ENCODE assay signal across 10 cellular contexts in genomic region chrX:71621644-71622346, GRCh38. TPM values are rescaled to one million over a fixed set of nuclear protein-coding genes. Genes with fewer than 3 reads are reported as not detected.
DNase-seq lines count a peak whose midpoint lies in the region; ATAC-seq and TF ChIP-seq lines count a peak whose summit lies in the region.
"Had no signal": no experiment of that assay in that cellular context is flagged by ENCODE, and none has a peak within 500 bp of the region (broad histone marks: within the 10 kb centered on the region; RNA-seq: fewer than 3 reads in every experiment).

No MANE protein-coding gene starts in this region.

- no peak for TF ChIP-seq CTCF in heart right ventricle (IDR thresholded peaks at IDR 0.05)
- TF ChIP-seq CTCF in A673 (conservative IDR thresholded peaks at IDR 0.05; ENCODE audit: low read depth, low read length), result no peak

- DNase-seq in T-helper 2 cell treated with Interferon-gamma antibody and Interleukin-4, amounts not matched to agents 5 μg/mL and 100 μg/mL, for 36 hours (ENCODE audit: low spot score), result no peak
- DNase-seq in T-helper 2 cell (no peak), heart right ventricle (peak in 1 of 2 donors; percentile 6), A673 (ENCODE audit: low spot score) (no peak), kidney glomerular epithelial cell (lab: John Stamatoyannopoulos, UW) (no peak)
- DNase-seq in activated naive CD8-positive, alpha-beta T cell treated with anti-CD3 and anti-CD28 coated beads for 36 hours, result no peak
- DNase-seq in stimulated activated naive CD8-positive, alpha-beta T cell treated with anti-CD3 and anti-CD28 coated beads, Interleukin-15, amount 100 ng/mL, for 72 hours, result no peak
- DNase-seq: NCI-H2081 treated with DMSO at 0.1 percent for 48 hours had no signal

- H3K4me3 Mint-ChIP-seq in T-helper 2 cell treated with Interferon-gamma antibody and Interleukin-4, amounts not matched to agents 5 μg/mL and 100 μg/mL, for 36 hours, result no peak overlapping the region
- H3K4me3 Mint-ChIP-seq in activated naive CD8-positive, alpha-beta T cell treated with anti-CD3 and anti-CD28 coated beads for 36 hours, result no peak overlapping the region
- peak overlapping the region in 1 of 2 donors; percentile 2 for H3K4me3 Mint-ChIP-seq in stimulated activated naive CD8-positive, alpha-beta T cell treated with anti-CD3 and anti-CD28 coated beads, Interleukin-15, amount 100 ng/mL, for 72 hours

- no peak overlapping the region for H3K4me3 ChIP-seq in heart right ventricle
- H3K4me3 ChIP-seq in A673 (ENCODE audit: low read depth, low read length, poor library complexity, severe bottlenecking), result no peak overlapping the region
- H3K4me3 ChIP-seq: coronary artery had no signal

- H3K9me3 ChIP-seq in heart right ventricle, result no peaks in the 10 kb centered on the region
- H3K9me3 ChIP-seq in A673 (ENCODE audit: low read depth, low read length, poor library complexity, severe bottlenecking), result no peaks in the 10 kb centered on the region

- H3K36me3 ChIP-seq in heart right ventricle (no peaks in the 10 kb centered on the region), A673 (ENCODE audit: insufficient read depth, low read length, poor library complexity, severe bottlenecking) (no peaks in the 10 kb centered on the region)

- CTCF ChIA-PET in A673 (lab: Charles Lee), result no interaction called here

- 52 to 60% methylated on average over 11 of the region's 11 CpGs for WGBS in heart right ventricle, 2 donors

- intact Hi-C loops in heart right ventricle (cut with DNase I) (no loop called here), A673 (cut with micrococcal nuclease; ENCODE audit: unreplicated experiment) (no loop called here)

- H3K27me3 ChIP-seq in heart right ventricle (no peaks in the 10 kb centered on the region), A673 (replicated peaks; ENCODE audit: insufficient read depth, low read depth, low read length, poor library complexity) (no peaks in the 10 kb centered on the region)

- H3K36me3 Mint-ChIP-seq in T-helper 2 cell treated with Interferon-gamma antibody and Interleukin-4, amounts not matched to agents 5 μg/mL and 100 μg/mL, for 36 hours (ENCODE audit: low read depth), result peaks cover 9% of the 10 kb centered on the region
- H3K36me3 Mint-ChIP-seq in activated naive CD8-positive, alpha-beta T cell treated with anti-CD3 and anti-CD28 coated beads for 36 hours, result peaks cover 24% of the 10 kb centered on the region

- no TSS peak for BruUV-seq in A673 (replicated peaks; lab: Mats Ljungman, UMichigan)

- H3K4me1 ChIP-seq in heart right ventricle (peaks cover 0 to 41% (median 14%) of the 10 kb centered on the region in 9 donors), A673 (ENCODE audit: insufficient read depth, low read length, poor library complexity, severe bottlenecking) (no peaks in the 10 kb centered on the region)

- no peaks in the 10 kb centered on the region for H3K9me3 Mint-ChIP-seq in T-helper 2 cell treated with Interferon-gamma antibody and Interleukin-4, amounts not matched to agents 5 μg/mL and 100 μg/mL, for 36 hours
- H3K9me3 Mint-ChIP-seq in activated naive CD8-positive, alpha-beta T cell treated with anti-CD3 and anti-CD28 coated beads for 36 hours, result peaks cover 4% of the 10 kb centered on the region
- H3K9me3 Mint-ChIP-seq in stimulated activated naive CD8-positive, alpha-beta T cell treated with anti-CD3 and anti-CD28 coated beads, Interleukin-15, amount 100 ng/mL, for 72 hours, result no peaks in the 10 kb centered on the region

- peaks cover 43% of the 10 kb centered on the region for H3K4me1 Mint-ChIP-seq in T-helper 2 cell treated with Interferon-gamma antibody and Interleukin-4, amounts not matched to agents 5 μg/mL and 100 μg/mL, for 36 hours (ENCODE audit: low read depth)
- H3K4me1 Mint-ChIP-seq in activated naive CD8-positive, alpha-beta T cell treated with anti-CD3 and anti-CD28 coated beads for 36 hours, result peaks cover 52% of the 10 kb centered on the region
- H3K4me1 Mint-ChIP-seq in stimulated activated naive CD8-positive, alpha-beta T cell treated with anti-CD3 and anti-CD28 coated beads, Interleukin-15, amount 100 ng/mL, for 72 hours, result peaks cover 80% of the 10 kb centered on the region

- peak overlapping the region; percentile 2 to 85 (median 73) for H3K27ac ChIP-seq in heart right ventricle
- H3K27ac ChIP-seq in A673 (ENCODE audit: low read depth, low read length, poor library complexity, severe bottlenecking), result no peak overlapping the region

- no peaks in the 10 kb centered on the region for H3K27me3 Mint-ChIP-seq in T-helper 2 cell treated with Interferon-gamma antibody and Interleukin-4, amounts not matched to agents 5 μg/mL and 100 μg/mL, for 36 hours (ENCODE audit: low read depth)
- H3K27me3 Mint-ChIP-seq in activated naive CD8-positive, alpha-beta T cell treated with anti-CD3 and anti-CD28 coated beads for 36 hours, result no peaks in the 10 kb centered on the region
- H3K27me3 Mint-ChIP-seq in stimulated activated naive CD8-positive, alpha-beta T cell treated with anti-CD3 and anti-CD28 coated beads, Interleukin-15, amount 100 ng/mL, for 72 hours, result no peaks in the 10 kb centered on the region

- ATAC-seq in heart right ventricle (peak in 4 of 8 donors; percentile 43 to 64 (median 54)), HG02973 (IDR thresholded peaks at IDR 0.05; ENCODE audit: unreplicated experiment) (no peak)
- no peak for ATAC-seq in stimulated activated naive CD8-positive, alpha-beta T cell treated with anti-CD3 and anti-CD28 coated beads, Interleukin-15, amount 100 ng/mL, for 72 hours

- POLR2A ChIA-PET in A673 (lab: Charles Lee; ENCODE audit: low non-redundant PET), result no interaction called here

- H3K27ac Mint-ChIP-seq in T-helper 2 cell treated with Interferon-gamma antibody and Interleukin-4, amounts not matched to agents 5 μg/mL and 100 μg/mL, for 36 hours, result peak overlapping the region; percentile 72
- peak overlapping the region; percentile 96 for H3K27ac Mint-ChIP-seq in activated naive CD8-positive, alpha-beta T cell treated with anti-CD3 and anti-CD28 coated beads for 36 hours
- peak overlapping the region; percentile 98 to 99 for H3K27ac Mint-ChIP-seq in stimulated activated naive CD8-positive, alpha-beta T cell treated with anti-CD3 and anti-CD28 coated beads, Interleukin-15, amount 100 ng/mL, for 72 hours

RNA-seq across cellular contexts. Expression of gene CXCR3, which starts 3.5 kb away (rescaled TPM):
- total RNA-seq in activated naive CD8-positive, alpha-beta T cell treated with anti-CD3 and anti-CD28 coated beads for 36 hours, result 10 to 100 TPM; 58.5 to 58.6 TPM
- 1 to 10 TPM in 1 of 10 donors, under 1 TPM in 3, not detected in 6; 0.17 to 2.7 (median 0.38) TPM for total RNA-seq in heart right ventricle
- polyA plus RNA-seq in heart right ventricle, result under 1 TPM; 0.10 to 0.15 TPM
- total RNA-seq in A673 (2021), result not detected in 2 replicates

RNA-seq across cellular contexts. Expression of gene GCNA, which starts 43.6 kb away (rescaled TPM):
- total RNA-seq in activated naive CD8-positive, alpha-beta T cell treated with anti-CD3 and anti-CD28 coated beads for 36 hours, result 1 to 10 TPM; 1.6 to 3.1 TPM
- total RNA-seq in heart right ventricle, result 1 to 10 TPM in 7 of 10 donors, under 1 TPM in 3; 0.53 to 2.7 (median 1.2) TPM
- polyA plus RNA-seq in heart right ventricle, result 1 to 10 TPM; 1.5 to 1.7 TPM
- 1.8 and 3.0 TPM in 2 replicates for total RNA-seq in A673 (2021)

Comparison
In these comparisons a context has a peak if more than half of its experiments do, and no peak if none do; other contexts are left out.
1. RNA of gene CXCR3, which starts 3.5 kb away (total RNA-seq): 58.5 to 58.6 TPM in activated naive CD8-positive, alpha-beta T cell treated with anti-CD3 and anti-CD28 coated beads for 36 hours; 0.17 to 2.7 TPM in heart right ventricle and not detected in A673; every median in the first group is over 10 times any median in the second.
2. Peak in every context shown above with its lines, with median percentiles within 50 percentile points of each other: H3K27ac Mint-ChIP-seq.